In genomic region chr7:27128776-27129728, GRCh38 we compare ENCODE assay signal across 11 cellular contexts. TPM values are rescaled to one million over a fixed set of nuclear protein-coding genes. Genes with fewer than 3 reads are reported as not detected.
A peak's percentile ranks its signal among the peaks of the same experiment; 100 is the strongest.
DNase-seq lines count a peak whose midpoint lies in the region; ATAC-seq and TF ChIP-seq lines count a peak whose summit lies in the region.
"Had no signal": no experiment of that assay in that cellular context is flagged by ENCODE, and none has a peak within 500 bp of the region (broad histone marks: within the 10 kb centered on the region; RNA-seq: fewer than 3 reads in every experiment).

No MANE protein-coding gene starts in this region.

- H3K27me3 ChIP-seq in AG04450 (ENCODE audit: control insufficient read depth, insufficient read depth, low read length) (no peaks in the 10 kb centered on the region), PC-3 (ENCODE audit: low read length) (no peaks in the 10 kb centered on the region), fibroblast of lung (ENCODE audit: control insufficient read depth, insufficient read depth, low read length) (no peaks in the 10 kb centered on the region)
- H3K27me3 ChIP-seq: BLaER1 treated with 17β-estradiol and CSF1 and Interleukin-3, amounts not matched to agents 10 nM and 100 nM had no signal

- intact Hi-C loops in PC-3 (cut with micrococcal nuclease), result no loop called here

- peaks cover 40% of the 10 kb centered on the region for H3K79me2 ChIP-seq in PC-3 (ENCODE audit: low read length)
- H3K79me2 ChIP-seq in fibroblast of lung (ENCODE audit: control insufficient read depth, insufficient read depth, low read length), result peaks cover 18% of the 10 kb centered on the region

- peak overlapping the region; percentile 78; the same call in 1 of the 2 replicates for H2AFZ ChIP-seq in PC-3 (ENCODE audit: low read length)
- H2AFZ ChIP-seq in fibroblast of lung (ENCODE audit: low read length), result no peak overlapping the region

- no peaks in the 10 kb centered on the region for H4K20me1 ChIP-seq in PC-3 (ENCODE audit: low read length)
- H4K20me1 ChIP-seq in fibroblast of lung (ENCODE audit: control insufficient read depth, extremely low read depth, insufficient read depth, low read length), result no peaks in the 10 kb centered on the region
- H4K20me1 ChIP-seq: BLaER1 treated with 17β-estradiol and CSF1 and Interleukin-3, amounts not matched to agents 10 nM and 100 nM had no signal

- no peak for DNase-seq in AG04450 (ENCODE audit: low read depth, low spot score)
- no peak for DNase-seq in PC-3
- DNase-seq in fibroblast of lung (ENCODE audit: low read depth in 2 of 2), result peak in 1 of 2 donors; percentile 32
- DNase-seq in nephron progenitor cell, result peak; percentile 48
- DNase-seq in hypothalamus (lab: John Stamatoyannopoulos, UW), result no peak
- DNase-seq: SK-N-SH had no signal

- H3K4me3 Mint-ChIP-seq in nephron progenitor cell, result peak overlapping the region; percentile 98

- peaks cover 86% of the 10 kb centered on the region for H3K4me1 Mint-ChIP-seq in nephron progenitor cell

- H3K4me1 ChIP-seq in PC-3 (ENCODE audit: insufficient read depth, low read length), result peaks cover 29% of the 10 kb centered on the region
- peaks cover 9% of the 10 kb centered on the region for H3K4me1 ChIP-seq in fibroblast of lung (ENCODE audit: control insufficient read depth, extremely low read depth, insufficient read depth, low read length)

- CTCF ChIA-PET in AG04450 (lab: Charles Lee) (interaction anchor here (0.5 to 3.4 kb wide), 7 partner anchors 14 to 1512 kb away, joined by 3 to 18 read pairs (median 3); partner anchors contain the start of gene HOXA5), PC-3 (lab: Charles Lee) (no interaction called here)

- no peaks in the 10 kb centered on the region for H3K9me3 Mint-ChIP-seq in nephron progenitor cell

- peaks cover 41% of the 10 kb centered on the region for H3K36me3 Mint-ChIP-seq in nephron progenitor cell (ENCODE audit: low read depth)

- peak overlapping the region; percentile 59 for H3K4me3 ChIP-seq in AG04450 (ENCODE audit: low read depth, low read length)
- peak overlapping the region; percentile 77 for H3K4me3 ChIP-seq in PC-3 (ENCODE audit: low read length)
- peak overlapping the region in 3 of 4 experiments; percentile 34 to 71 (median 45) for H3K4me3 ChIP-seq in fibroblast of lung (replicated peaks in 1 of 4; ENCODE audit: control extremely low read depth in 1 of 4, insufficient read depth in 1 of 4, low read depth in 3 of 4, low read length in 4 of 4)
- H3K4me3 ChIP-seq: BLaER1 treated with 17β-estradiol and CSF1 and Interleukin-3, amounts not matched to agents 10 nM and 100 nM had no signal

- H3K9ac ChIP-seq in PC-3 (ENCODE audit: low read length), result no peak overlapping the region
- no peak overlapping the region for H3K9ac ChIP-seq in fibroblast of lung (ENCODE audit: insufficient read depth, low read length)
- H3K9ac ChIP-seq: BLaER1 treated with 17β-estradiol and CSF1 and Interleukin-3, amounts not matched to agents 10 nM and 100 nM; SK-N-SH had no signal

- H3K27me3 Mint-ChIP-seq in nephron progenitor cell (ENCODE audit: low read depth, poor library complexity), result no peaks in the 10 kb centered on the region

- H3K9me3 ChIP-seq in AG04450 (ENCODE audit: control insufficient read depth, insufficient read depth, low read length) (no peaks in the 10 kb centered on the region), PC-3 (ENCODE audit: low read length) (no peaks in the 10 kb centered on the region), fibroblast of lung (ENCODE audit: control insufficient read depth, insufficient read depth, low read depth, low read length) (no peaks in the 10 kb centered on the region)
- H3K9me3 ChIP-seq: SK-N-SH had no signal

- ATAC-seq in PC-3, result no peak
- no peak for ATAC-seq in HG02571 (IDR thresholded peaks at IDR 0.05; ENCODE audit: unreplicated experiment)
- no peak for ATAC-seq in esophagus mucosa
- ATAC-seq in GM21423 (IDR thresholded peaks at IDR 0.05; ENCODE audit: unreplicated experiment), result no peak

- H3K27ac ChIP-seq in AG04450 (ENCODE audit: low read depth, low read length) (no peak overlapping the region), PC-3 (ENCODE audit: low read length) (no peak overlapping the region), fibroblast of lung (ENCODE audit: insufficient read depth, low read length) (no peak overlapping the region)
- H3K27ac ChIP-seq: BLaER1 treated with 17β-estradiol and CSF1 and Interleukin-3, amounts not matched to agents 10 nM and 100 nM had no signal

- POLR2A ChIA-PET in AG04450 (lab: Yijun Ruan, JAX) (interaction anchor here (0.9 to 1.8 kb wide), 5 partner anchors 14 to 31 kb away, joined by 4 to 7 read pairs (median 5); partner anchors contain the start of gene HOXA5), PC-3 (lab: Charles Lee; ENCODE audit: unreplicated experiment) (no interaction called here)

- H3K36me3 ChIP-seq in PC-3 (ENCODE audit: low read depth, low read length) (no peaks in the 10 kb centered on the region), fibroblast of lung (ENCODE audit: control insufficient read depth, insufficient read depth, low read length) (no peaks in the 10 kb centered on the region)
- H3K36me3 ChIP-seq: BLaER1 treated with 17β-estradiol and CSF1 and Interleukin-3, amounts not matched to agents 10 nM and 100 nM had no signal

- no peaks in the 10 kb centered on the region for H3K9me2 ChIP-seq in PC-3 (replicated peaks; ENCODE audit: low read length)
- H3K9me2 ChIP-seq: SK-N-SH had no signal

- TF ChIP-seq CTCF in AG04450 (IDR thresholded peaks at IDR 0.05; ENCODE audit: low read depth, low read length) (no peak), PC-3 (conservative IDR thresholded peaks at IDR 0.05; ENCODE audit: low read depth, low read length) (no peak), fibroblast of lung (conservative IDR thresholded peaks at IDR 0.05 in 1 of 2, IDR thresholded peaks at IDR 0.05 in 1 of 2; ENCODE audit: low read depth in 1 of 2, low read length in 2 of 2) (no peak), nephron progenitor cell (IDR thresholded peaks at IDR 0.05) (no peak)

- H3K4me2 ChIP-seq in PC-3 (ENCODE audit: low read length) (peak overlapping the region; percentile 88), fibroblast of lung (ENCODE audit: extremely low read depth, insufficient read depth, low read length) (peak overlapping the region; percentile 71)
- H3K4me2 ChIP-seq: BLaER1 treated with 17β-estradiol and CSF1 and Interleukin-3, amounts not matched to agents 10 nM and 100 nM; SK-N-SH had no signal

- H3F3A ChIP-seq in PC-3 (ENCODE audit: low read length, unreplicated experiment), result no peaks in the 10 kb centered on the region

- TSS peak; percentile 32 for BruUV-seq in PC-3 (replicated peaks; lab: Mats Ljungman, UMichigan)

- H3K27ac Mint-ChIP-seq in nephron progenitor cell, result peak overlapping the region; percentile 93

RNA-seq across cellular contexts. Expression of gene HOXA4, which starts 1.5 kb away (rescaled TPM):
- polyA plus RNA-seq in AG04450 (2011; rRNA removed) (5.4 and 5.8 TPM in 2 replicates), fibroblast of lung (2.4 and 3.6 TPM in 2 replicates)
- 3.6 and 4.2 TPM in 2 replicates for polyA minus RNA-seq in AG04450 (2011; rRNA and poly(A)+ RNA removed)
- total RNA-seq in PC-3 (2014; rRNA removed) (2.3 and 5.1 TPM in 2 replicates), fibroblast of lung (0.33 and 0.51 TPM in 2 replicates), esophagus mucosa (5.5 TPM)
- polyA plus RNA-seq in fibroblast of lung (2012), result 2.6 and 3.3 TPM in 2 replicates
- polyA minus RNA-seq in fibroblast of lung (ENCODE audit: low replicate concordance), result 1.6 and 3.6 TPM in 2 replicates
- polyA plus RNA-seq: SK-N-SH had no signal

RNA-seq across cellular contexts. Expression of gene HOXA5, which starts 14.4 kb away (rescaled TPM):
- polyA plus RNA-seq in AG04450 (2011; rRNA removed), result 48.3 and 51.0 TPM in 2 replicates
- 37.7 and 49.7 TPM in 2 replicates for polyA minus RNA-seq in AG04450 (2011; rRNA and poly(A)+ RNA removed)
- 7.0 and 7.5 TPM in 2 replicates for total RNA-seq in PC-3 (2014; rRNA removed)
- 18.3 and 22.1 TPM in 2 replicates for total RNA-seq in fibroblast of lung
- polyA plus RNA-seq in fibroblast of lung, result 16.6 and 35.6 TPM in 2 replicates
- 17.5 and 31.8 TPM in 2 replicates for polyA plus RNA-seq in fibroblast of lung (2012)
- polyA minus RNA-seq in fibroblast of lung (ENCODE audit: low replicate concordance), result 3.1 and 3.9 TPM in 2 replicates
- 5.6 TPM for total RNA-seq in esophagus mucosa
- polyA plus RNA-seq: SK-N-SH had no signal

RNA-seq across cellular contexts. Expression of gene HOXA6, which starts 18.5 kb away (rescaled TPM):
- polyA plus RNA-seq in AG04450 (2011; rRNA removed) (1.2 and 1.3 TPM in 2 replicates), fibroblast of lung (0.70 and 1.2 TPM in 2 replicates)
- 0.91 and 2.1 TPM in 2 replicates for polyA minus RNA-seq in AG04450 (2011; rRNA and poly(A)+ RNA removed)
- total RNA-seq in PC-3 (2014; rRNA removed) (6.9 and 8.3 TPM in 2 replicates), fibroblast of lung (3.6 and 4.4 TPM in 2 replicates), esophagus mucosa (1.7 TPM)
- polyA plus RNA-seq in fibroblast of lung (2012), result 1.6 and 3.8 TPM in 2 replicates
- 0.30 and 1.6 TPM in 2 replicates for polyA minus RNA-seq in fibroblast of lung (ENCODE audit: low replicate concordance)
- polyA plus RNA-seq: SK-N-SH had no signal

RNA-seq across cellular contexts. Expression of gene HOXA3, which starts 23.3 kb away (rescaled TPM):
- polyA plus RNA-seq in AG04450 (2011; rRNA removed) (1.6 and 1.9 TPM in 2 replicates), fibroblast of lung (0.44 and 0.68 TPM in 2 replicates)
- polyA minus RNA-seq in AG04450 (2011; rRNA and poly(A)+ RNA removed), result 2.2 and 2.6 TPM in 2 replicates
- total RNA-seq in PC-3 (2014; rRNA removed) (4.5 and 13.8 TPM in 2 replicates), fibroblast of lung (1.5 TPM in 2 replicates), esophagus mucosa (5.4 TPM)
- 2.7 and 3.2 TPM in 2 replicates for polyA plus RNA-seq in fibroblast of lung (2012)
- 0.41 and 1.6 TPM in 2 replicates for polyA minus RNA-seq in fibroblast of lung (ENCODE audit: low replicate concordance)
- total RNA-seq: HT1080 had no signal

RNA-seq across cellular contexts. Expression of gene HOXA2, which starts 26.6 kb away (rescaled TPM):
- polyA plus RNA-seq in AG04450 (2011; rRNA removed) (3.1 and 4.1 TPM in 2 replicates), fibroblast of lung (2.3 and 2.6 TPM in 2 replicates)
- 2.4 and 3.0 TPM in 2 replicates for polyA minus RNA-seq in AG04450 (2011; rRNA and poly(A)+ RNA removed)
- total RNA-seq in PC-3 (2014; rRNA removed) (0.07 and 1.8 TPM in 2 replicates), fibroblast of lung (1.0 and 1.3 TPM in 2 replicates), esophagus mucosa (1.1 TPM)
- 1.4 and 2.2 TPM in 2 replicates for polyA plus RNA-seq in fibroblast of lung (2012)
- 2.1 and 2.3 TPM in 2 replicates for polyA minus RNA-seq in fibroblast of lung (ENCODE audit: low replicate concordance)
- total RNA-seq: HT1080 had no signal
- polyA plus RNA-seq: SK-N-SH had no signal
